14 cellular contexts compared by ENCODE assay signal in genomic region chr17:31674305-31674704, GRCh38.
A peak's percentile ranks its signal among the peaks of the same experiment; 100 is the strongest.
DNase-seq lines count a peak whose midpoint lies in the region; ATAC-seq and TF ChIP-seq lines count a peak whose summit lies in the region.
"Had no signal": no experiment of that assay in that cellular context is flagged by ENCODE, and none has a peak within 500 bp of the region (broad histone marks: within the 10 kb centered on the region; RNA-seq: fewer than 3 reads in every experiment).

No MANE protein-coding gene starts in this region.

- no peak overlapping the region for H2BK15ac ChIP-seq in IMR-90 (ENCODE audit: low read depth, low read length)

- peak; percentile 50 for DNase-seq in IMR-90
- peak; percentile 50 for DNase-seq in astrocyte of the hippocampus (ENCODE audit: low read depth, low spot score)
- peak; percentile 51 for DNase-seq in glomerular visceral epithelial cell (ENCODE audit: extremely low spot score)
- DNase-seq in activated T-helper 1 cell treated with anti-CD3 and anti-CD28 coated beads, Interleukin-12 subunit alpha, Interleukin-12 subunit beta, Interleukin-2, Interleukin-4 antibody, amounts not matched to agents 30 ng/mL and 10 ng/mL and 1 ng/mL, durations not matched to agents 14 hours and 24 hours and 36 hours (ENCODE audit: low spot score), result no peak
- no peak for DNase-seq in NCI-H2227 (lab: John Stamatoyannopoulos, UW; ENCODE audit: unreplicated experiment)
- no peak for DNase-seq in stimulated activated naive CD8-positive, alpha-beta T cell treated with anti-CD3 and anti-CD28 coated beads, Interleukin-15, amount 100 ng/mL, for 72 hours
- DNase-seq: activated gamma-delta T cell treated with Interleukin-2 at 50 U/mL for 16 hours; nucleus accumbens; stimulated activated CD4-positive, alpha-beta T cell treated with anti-CD3 and anti-CD28 coated beads, Interleukin-15, amount 100 ng/mL, for 24 hours; upper lobe of right lung had no signal

- no peak for TF ChIP-seq RAD21 in IMR-90 (IDR thresholded peaks at IDR 0.05; ENCODE audit: low read length)

- H2AFZ ChIP-seq in ACC112 (ENCODE audit: low read length, unreplicated experiment), result no peak overlapping the region
- H2AFZ ChIP-seq in IMR-90 (replicated peaks; ENCODE audit: low read length, poor library complexity), result peak overlapping the region; percentile 84

- peak overlapping the region; percentile 63; the same call in 1 of the 2 replicates for H2BK120ac ChIP-seq in IMR-90 (ENCODE audit: low read depth, low read length)

- no peak overlapping the region for H4K91ac ChIP-seq in IMR-90 (ENCODE audit: insufficient read depth, low read depth, low read length)

- H3K4me1 ChIP-seq in ACC112 (ENCODE audit: control insufficient read depth, insufficient read depth, low read length, unreplicated experiment) (peaks cover 23% of the 10 kb centered on the region), IMR-90 (ENCODE audit: control insufficient read depth, insufficient read depth, low read length) (peaks cover 7% of the 10 kb centered on the region)
- H3K4me1 ChIP-seq: upper lobe of right lung had no signal

- no peaks in the 10 kb centered on the region for H3K9me3 ChIP-seq in IMR-90 (ENCODE audit: control insufficient read depth, insufficient read depth, low read length)
- H3K9me3 ChIP-seq: upper lobe of right lung had no signal

- H3K27me3 ChIP-seq in ACC112 (ENCODE audit: insufficient read depth, low read length), result no peaks in the 10 kb centered on the region
- H3K27me3 ChIP-seq in IMR-90 (ENCODE audit: control insufficient read depth, insufficient read depth, low read length), result no peaks in the 10 kb centered on the region; the same call in 1 of the 2 replicates

- no peak overlapping the region for H3K9ac ChIP-seq in IMR-90 (ENCODE audit: low read depth, low read length)

- H3K36me3 ChIP-seq in ACC112 (ENCODE audit: insufficient read depth, low read length) (no peaks in the 10 kb centered on the region), IMR-90 (ENCODE audit: control insufficient read depth, insufficient read depth, low read length) (no peaks in the 10 kb centered on the region)
- H3K36me3 ChIP-seq: upper lobe of right lung had no signal

- intact Hi-C loops in IMR-90 (cut with micrococcal nuclease), result no loop called here
- intact Hi-C loops in activated T-helper 1 cell treated with anti-CD3 and anti-CD28 coated beads, Interleukin-12 subunit alpha, Interleukin-12 subunit beta, Interleukin-2, Interleukin-4 antibody, amounts not matched to agents 30 ng/mL and 10 ng/mL and 1 ng/mL, durations not matched to agents 14 hours and 24 hours and 36 hours (cut with micrococcal nuclease), result no loop called here

- H3K27ac ChIP-seq in ACC112 (ENCODE audit: low read depth, low read length), result peak overlapping the region; percentile 27; the same call in 1 of the 2 replicates
- no peak overlapping the region for H3K27ac ChIP-seq in IMR-90 (ENCODE audit: insufficient read depth, low read length)
- H3K27ac ChIP-seq: upper lobe of right lung had no signal

- no peak overlapping the region for H3K4me3 Mint-ChIP-seq in activated T-helper 1 cell treated with anti-CD3 and anti-CD28 coated beads, Interleukin-12 subunit alpha, Interleukin-12 subunit beta, Interleukin-2, Interleukin-4 antibody, amounts not matched to agents 30 ng/mL and 10 ng/mL and 1 ng/mL, durations not matched to agents 14 hours and 24 hours and 36 hours
- no peak overlapping the region for H3K4me3 Mint-ChIP-seq in stimulated activated naive CD8-positive, alpha-beta T cell treated with anti-CD3 and anti-CD28 coated beads, Interleukin-15, amount 100 ng/mL, for 72 hours
- H3K4me3 Mint-ChIP-seq: T-helper 2 cell treated with Interferon-gamma antibody and Interleukin-4, amounts not matched to agents 5 μg/mL and 100 μg/mL, for 36 hours had no signal

- no peaks in the 10 kb centered on the region for H3K79me1 ChIP-seq in IMR-90 (ENCODE audit: low read depth in 1 of 2, low read length in 2 of 2)

- H3K9me3 Mint-ChIP-seq in activated T-helper 1 cell treated with anti-CD3 and anti-CD28 coated beads, Interleukin-12 subunit alpha, Interleukin-12 subunit beta, Interleukin-2, Interleukin-4 antibody, amounts not matched to agents 30 ng/mL and 10 ng/mL and 1 ng/mL, durations not matched to agents 14 hours and 24 hours and 36 hours, result peaks cover 3% of the 10 kb centered on the region
- peaks cover 6% of the 10 kb centered on the region in 2 donors for H3K9me3 Mint-ChIP-seq in stimulated activated naive CD8-positive, alpha-beta T cell treated with anti-CD3 and anti-CD28 coated beads, Interleukin-15, amount 100 ng/mL, for 72 hours

- H3K36me3 Mint-ChIP-seq in activated T-helper 1 cell treated with anti-CD3 and anti-CD28 coated beads, Interleukin-12 subunit alpha, Interleukin-12 subunit beta, Interleukin-2, Interleukin-4 antibody, amounts not matched to agents 30 ng/mL and 10 ng/mL and 1 ng/mL, durations not matched to agents 14 hours and 24 hours and 36 hours (ENCODE audit: low read depth), result no peaks in the 10 kb centered on the region

- H3K79me2 ChIP-seq in ACC112 (ENCODE audit: control insufficient read depth, insufficient read depth, low read length, unreplicated experiment), result no peaks in the 10 kb centered on the region

- H3K27ac Mint-ChIP-seq in activated T-helper 1 cell treated with anti-CD3 and anti-CD28 coated beads, Interleukin-12 subunit alpha, Interleukin-12 subunit beta, Interleukin-2, Interleukin-4 antibody, amounts not matched to agents 30 ng/mL and 10 ng/mL and 1 ng/mL, durations not matched to agents 14 hours and 24 hours and 36 hours, result no peak overlapping the region
- no peak overlapping the region for H3K27ac Mint-ChIP-seq in stimulated activated naive CD8-positive, alpha-beta T cell treated with anti-CD3 and anti-CD28 coated beads, Interleukin-15, amount 100 ng/mL, for 72 hours
- H3K27ac Mint-ChIP-seq: T-helper 2 cell treated with Interferon-gamma antibody and Interleukin-4, amounts not matched to agents 5 μg/mL and 100 μg/mL, for 36 hours had no signal

- H3K14ac ChIP-seq in IMR-90 (replicated peaks; ENCODE audit: low read depth, low read length), result 0 out of 2 replicates have a peak overlapping the region, but pooled peaks have one; percentile 8

- peak overlapping the region; percentile 25 for H2BK5ac ChIP-seq in IMR-90 (ENCODE audit: low read depth, low read length, poor library complexity, severe bottlenecking)

- H3K4me3 ChIP-seq in ACC112 (ENCODE audit: low read depth, low read length) (no peak overlapping the region), IMR-90 (ENCODE audit: insufficient read depth, low read depth, low read length) (no peak overlapping the region)
- H3K4me3 ChIP-seq: GM12878, upper lobe of right lung had no signal

- H3K18ac ChIP-seq in IMR-90 (ENCODE audit: low read depth, low read length), result no peak overlapping the region

- H4K20me1 ChIP-seq in IMR-90 (ENCODE audit: insufficient read depth, low read length), result no peaks in the 10 kb centered on the region

- TF ChIP-seq CTCF in IMR-90 (conservative IDR thresholded peaks at IDR 0.05; ENCODE audit: low read depth, low read length), result no peak

- peak overlapping the region in 1 of 2 experiments; percentile 62; a peak in 1 of 4 replicates for H4K8ac ChIP-seq in IMR-90 (ENCODE audit: low read depth in 2 of 2, low read length in 2 of 2)

- H3K23ac ChIP-seq in IMR-90 (ENCODE audit: low read depth, low read length), result no peak overlapping the region

- no peak for TF ChIP-seq POLR2A in IMR-90 (IDR thresholded peaks at IDR 0.05; ENCODE audit: low read depth, low read length)

- CTCF ChIA-PET in IMR-90 (lab: Yijun Ruan, JAX), result interaction anchor here (0.7 kb wide), 1 partner anchor 167 kb away, joined by 3 read pairs; no protein-coding TSS in a partner anchor

- H3K56ac ChIP-seq in IMR-90 (ENCODE audit: extremely low read depth, insufficient read depth, low read length), result no peak overlapping the region

- BruUV-seq in IMR-90 (replicated peaks; lab: Mats Ljungman, UMichigan), result no TSS peak

- peaks cover 8% of the 10 kb centered on the region; the same call in 1 of the 2 replicates for H3K9me1 ChIP-seq in IMR-90 (ENCODE audit: insufficient read depth, low read length)

- H3K4ac ChIP-seq in IMR-90 (ENCODE audit: low read depth, low read length), result peak overlapping the region; percentile 61

- H2AK5ac ChIP-seq in IMR-90 (ENCODE audit: low read depth, low read length), result peak overlapping the region; percentile 58; the same call in 1 of the 2 replicates

- in situ Hi-C loops in IMR-90 (cut with MboI; ENCODE audit: low sequenced_read_pairs), result no loop called here

- H2AK9ac ChIP-seq in IMR-90 (replicated peaks; ENCODE audit: low read depth, low read length, poor library complexity), result no peak overlapping the region

- POLR2A ChIA-PET in IMR-90 (lab: Charles Lee; ENCODE audit: unreplicated experiment), result no interaction called here

- WGBS in IMR-90 (ENCODE audit: extremely low coverage in 2 of 2, insufficient read length in 1 of 2), 2 experiments, result 51% methylated on average over 6 of the region's 8 CpGs; no CpG with 5 or more reads in 1 of the 2 experiments

- no peak overlapping the region for H4K5ac ChIP-seq in IMR-90 (ENCODE audit: low read depth, low read length)

- dilution Hi-C loops in IMR-90 (cut with HindIII; ENCODE audit: low sequenced_read_pairs, unreplicated experiment), result no loop called here

- H2BK20ac ChIP-seq in IMR-90 (ENCODE audit: low read depth, low read length), result peak overlapping the region; percentile 70

- peaks cover 18% of the 10 kb centered on the region for H3K27me3 Mint-ChIP-seq in activated T-helper 1 cell treated with anti-CD3 and anti-CD28 coated beads, Interleukin-12 subunit alpha, Interleukin-12 subunit beta, Interleukin-2, Interleukin-4 antibody, amounts not matched to agents 30 ng/mL and 10 ng/mL and 1 ng/mL, durations not matched to agents 14 hours and 24 hours and 36 hours (ENCODE audit: insufficient read depth)
- peaks cover 67% of the 10 kb centered on the region for H3K27me3 Mint-ChIP-seq in stimulated activated naive CD8-positive, alpha-beta T cell treated with anti-CD3 and anti-CD28 coated beads, Interleukin-15, amount 100 ng/mL, for 72 hours

- no peak overlapping the region for H3K4me2 ChIP-seq in IMR-90 (ENCODE audit: low read depth, low read length)

- ATAC-seq in IMR-90 (ENCODE audit: low read depth) (peak; percentile 74), GM21786 (IDR thresholded peaks at IDR 0.05; ENCODE audit: unreplicated experiment) (no peak)
- no peak for ATAC-seq in stimulated activated naive CD8-positive, alpha-beta T cell treated with anti-CD3 and anti-CD28 coated beads, Interleukin-15, amount 100 ng/mL, for 72 hours
- ATAC-seq: GM12878, upper lobe of right lung had no signal

- H3K4me1 Mint-ChIP-seq in activated T-helper 1 cell treated with anti-CD3 and anti-CD28 coated beads, Interleukin-12 subunit alpha, Interleukin-12 subunit beta, Interleukin-2, Interleukin-4 antibody, amounts not matched to agents 30 ng/mL and 10 ng/mL and 1 ng/mL, durations not matched to agents 14 hours and 24 hours and 36 hours (ENCODE audit: low read depth), result no peaks in the 10 kb centered on the region
- no peaks in the 10 kb centered on the region for H3K4me1 Mint-ChIP-seq in stimulated activated naive CD8-positive, alpha-beta T cell treated with anti-CD3 and anti-CD28 coated beads, Interleukin-15, amount 100 ng/mL, for 72 hours

Comparison
In these comparisons a context has a peak if more than half of its experiments do, and no peak if none do; other contexts are left out.
1. DNase-seq: peak in IMR-90 (single experiment), astrocyte of the hippocampus (single experiment) and glomerular visceral epithelial cell (single experiment); none in activated T-helper 1 cell treated with anti-CD3 and anti-CD28 coated beads, Interleukin-12 subunit alpha, Interleukin-12 subunit beta, Interleukin-2, Interleukin-4 antibody, amounts not matched to agents 30 ng/mL and 10 ng/mL and 1 ng/mL, durations not matched to agents 14 hours and 24 hours and 36 hours (single experiment), NCI-H2227 (single experiment) and stimulated activated naive CD8-positive, alpha-beta T cell treated with anti-CD3 and anti-CD28 coated beads, Interleukin-15, amount 100 ng/mL, for 72 hours (0 of 2).